ENCODE assay signal across 14 cellular contexts in the genomic region with DNA sequence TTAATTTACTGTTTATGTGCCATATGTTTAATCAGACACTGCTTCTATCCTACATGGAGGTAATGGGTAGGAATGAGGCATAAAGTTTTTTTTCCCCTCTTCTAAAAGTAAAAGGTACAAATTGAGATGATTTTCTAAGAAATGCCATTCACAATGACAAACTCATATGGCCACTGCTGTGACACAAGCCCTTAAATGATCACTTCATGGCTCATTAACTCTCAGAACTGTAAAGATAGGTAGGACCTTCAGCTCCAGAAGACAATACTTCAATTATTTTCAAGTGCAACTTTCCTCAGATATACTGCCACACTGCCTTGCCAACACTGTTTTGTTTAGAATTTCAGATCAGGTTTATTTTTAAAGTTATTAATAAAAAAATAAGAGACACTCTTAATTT.
"Had no signal": no experiment of that assay in that cellular context is flagged by ENCODE, and none has a peak within 500 bp of the region (broad histone marks: within the 10 kb centered on the region; RNA-seq: fewer than 3 reads in every experiment).

No MANE protein-coding gene starts in this region.

- H3K36me3 ChIP-seq: esophagus muscularis mucosa had no signal

- ATAC-seq: activated naive CD4-positive, alpha-beta T cell treated with anti-CD3 and anti-CD28 coated beads, Interleukin-2, amount 50 U/mL, for 72 hours; activated T-cell treated with anti-CD3 and anti-CD28 coated beads, Interleukin-2, amount 50 U/mL, for 72 hours; body of pancreas; left ventricle myocardium superior; naive thymus-derived CD8-positive, alpha-beta T cell; stimulated activated memory B cell treated with anti-CD40 and anti-IgM and Interleukin-4, amounts not matched to agents 10 μg/mL and 1 μg/mL and 100 μg/mL, for 72 hours had no signal

- H3K4me3 ChIP-seq: body of pancreas, esophagus muscularis mucosa, hepatocyte had no signal

- H3K4me1 ChIP-seq: body of pancreas, esophagus muscularis mucosa had no signal

- H3K27me3 ChIP-seq: body of pancreas, esophagus muscularis mucosa, hepatocyte had no signal

- DNase-seq: activated CD4-positive, alpha-beta T cell treated with anti-CD3 and anti-CD28 coated beads, Interleukin-2, amount 10 ng/mL, durations not matched to agents 7 days and 5 days; activated CD8-positive, alpha-beta memory T cell treated with anti-CD3 and anti-CD28 coated beads, Interleukin-2, amount 50 U/mL, for 48 hours; activated gamma-delta T cell; activated T-cell treated with anti-CD3 and anti-CD28 coated beads, Interleukin-2, amount 50 U/mL, for 72 hours; body of pancreas; caudate nucleus; kidney; left ventricle myocardium superior; naive thymus-derived CD8-positive, alpha-beta T cell; stimulated activated CD4-positive, alpha-beta T cell treated with anti-CD3 and anti-CD28 coated beads, Interleukin-2, amount 100 ng/mL, for 48 hours had no signal

- H3K9me3 ChIP-seq: body of pancreas, esophagus muscularis mucosa had no signal

- H3K27ac ChIP-seq: body of pancreas, esophagus muscularis mucosa, hepatocyte had no signal
